In genomic region chr2:174787485-174788205, GRCh38 we compare ENCODE assay signal across 10 cellular contexts. TPM values are rescaled to one million over a fixed set of nuclear protein-coding genes. Genes with fewer than 3 reads are reported as not detected.
A peak's percentile ranks its signal among the peaks of the same experiment; 100 is the strongest.
DNase-seq lines count a peak whose midpoint lies in the region; ATAC-seq lines count a peak whose summit lies in the region.
"Had no signal": no experiment of that assay in that cellular context is flagged by ENCODE, and none has a peak within 500 bp of the region (broad histone marks: within the 10 kb centered on the region; RNA-seq: fewer than 3 reads in every experiment).

No MANE protein-coding gene starts in this region.

- H3K18ac ChIP-seq in neuronal stem cell (ENCODE audit: low read length): peak overlapping the region; percentile 35

- peak; percentile 36 for ATAC-seq in effector memory CD8-positive, alpha-beta T cell (replicated peaks)
- ATAC-seq in GM21619 (IDR thresholded peaks at IDR 0.05; ENCODE audit: unreplicated experiment): no peak

- H3K14ac ChIP-seq in neuronal stem cell (ENCODE audit: low read length): no peak overlapping the region

- H2BK5ac ChIP-seq in neuronal stem cell (ENCODE audit: low read length): no peak overlapping the region

- H2AK5ac ChIP-seq in neuronal stem cell (ENCODE audit: low read depth, low read length): no peak overlapping the region

- H2BK120ac ChIP-seq in neuronal stem cell (ENCODE audit: low read depth, low read length): no peak overlapping the region

- H3K4me1 ChIP-seq in neuronal stem cell (ENCODE audit: control insufficient read depth in 2 of 2, insufficient read depth in 1 of 2, low read depth in 1 of 2, low read length in 2 of 2): peaks cover 8 to 35% of the 10 kb centered on the region in 2 donors

- H3K27me3 ChIP-seq in neuronal stem cell (ENCODE audit: control insufficient read depth in 3 of 3, insufficient read depth in 3 of 3, low read depth in 1 of 3, low read length in 3 of 3): no peaks in the 10 kb centered on the region

- peak overlapping the region; percentile 24 for H3K27ac ChIP-seq in neuronal stem cell (replicated peaks; ENCODE audit: low read length)
- H3K27ac ChIP-seq: VCaP had no signal

- H2BK15ac ChIP-seq in neuronal stem cell (ENCODE audit: low read length): no peak overlapping the region

- no peak overlapping the region for H3K4me3 Mint-ChIP-seq in effector memory CD8-positive, alpha-beta T cell

- DNase-seq in ELF-1 (ENCODE audit: low read depth, low spot score) (peak; percentile 72), NCI-H524 (lab: John Stamatoyannopoulos, UW) (peak; percentile 75 to 88), neuronal stem cell (ENCODE audit: low spot score) (no peak), SIG-M5 (lab: John Stamatoyannopoulos, UW) (no peak), DMS153 (lab: John Stamatoyannopoulos, UW) (no peak), NCI-H510A (lab: John Stamatoyannopoulos, UW) (no peak)
- DNase-seq in effector memory CD8-positive, alpha-beta T cell: no peak
- DNase-seq: KBM-7 had no signal

- H2BK12ac ChIP-seq in neuronal stem cell (ENCODE audit: low read length): no peak overlapping the region

- peaks cover 0 to 1% of the 10 kb centered on the region in 2 donors for H3K36me3 ChIP-seq in neuronal stem cell (replicated peaks in 1 of 2; ENCODE audit: control insufficient read depth in 2 of 2, insufficient read depth in 2 of 2, low read length in 2 of 2)

- H3K79me1 ChIP-seq in neuronal stem cell (ENCODE audit: low read depth, low read length): no peaks in the 10 kb centered on the region

- H3K9me3 Mint-ChIP-seq in effector memory CD8-positive, alpha-beta T cell: no peaks in the 10 kb centered on the region

- no peak overlapping the region for H3K23ac ChIP-seq in neuronal stem cell (ENCODE audit: low read depth, low read length, poor library complexity)

- no CpG with 5 or more reads among the region's 5 CpGs for WGBS in neuronal stem cell (ENCODE audit: extremely low coverage in 2 of 2, insufficient read length in 2 of 2, insufficient replicate concordance in 1 of 2), 2 donors

- H3K27ac Mint-ChIP-seq in effector memory CD8-positive, alpha-beta T cell: no peak overlapping the region

- no peak overlapping the region for H3K9ac ChIP-seq in neuronal stem cell (ENCODE audit: low read depth, low read length, poor library complexity)

- H3K36me3 Mint-ChIP-seq in effector memory CD8-positive, alpha-beta T cell (ENCODE audit: insufficient read depth): no peaks in the 10 kb centered on the region

- H3K4me3 ChIP-seq in neuronal stem cell (ENCODE audit: low read length in 2 of 2): no peak overlapping the region

- H3K4me1 Mint-ChIP-seq in effector memory CD8-positive, alpha-beta T cell (ENCODE audit: low read depth in 2 of 2): peaks cover 0 to 6% of the 10 kb centered on the region in 2 donors

- H3K4ac ChIP-seq in neuronal stem cell (ENCODE audit: low read length): no peak overlapping the region

- no peaks in the 10 kb centered on the region for H3K27me3 Mint-ChIP-seq in effector memory CD8-positive, alpha-beta T cell

- no peak overlapping the region for H4K91ac ChIP-seq in neuronal stem cell (ENCODE audit: low read depth, low read length, poor library complexity)

- H3K4me2 ChIP-seq in neuronal stem cell (ENCODE audit: insufficient read depth, low read length, poor library complexity, severe bottlenecking): no peak overlapping the region

- H4K8ac ChIP-seq in neuronal stem cell (ENCODE audit: low read depth, low read length): no peak overlapping the region

- H2AFZ ChIP-seq in neuronal stem cell (ENCODE audit: low read length): no peak overlapping the region

- H3K9me3 ChIP-seq in neuronal stem cell (replicated peaks in 1 of 2; ENCODE audit: control insufficient read depth in 2 of 2, insufficient read depth in 1 of 2, low read depth in 1 of 2, low read length in 2 of 2): no peaks in the 10 kb centered on the region

RNA-seq across cellular contexts. Expression of gene CHRNA1, which starts 23.4 kb away (rescaled TPM):
- polyA plus RNA-seq in neuronal stem cell (2013, experiment 1 of 2): not detected
- not detected for polyA plus RNA-seq in neuronal stem cell (2013, experiment 2 of 2)

Comparison
In these comparisons a context has a peak if more than half of its experiments do, and no peak if none do; other contexts are left out.
1. DNase-seq: peak in ELF-1 (single experiment) and NCI-H524 (2 of 2); none in effector memory CD8-positive, alpha-beta T cell (0 of 3), neuronal stem cell (single experiment), SIG-M5 (single experiment), DMS153 (single experiment) and NCI-H510A (single experiment).